In genomic region chr12:49961111-49961922, GRCh38 we compare ENCODE assay signal across 10 cellular contexts. TPM values are rescaled to one million over a fixed set of nuclear protein-coding genes. Genes with fewer than 3 reads are reported as not detected.
DNase-seq lines count a peak whose midpoint lies in the region; ATAC-seq and TF ChIP-seq lines count a peak whose summit lies in the region.
"Had no signal": no experiment of that assay in that cellular context is flagged by ENCODE, and none has a peak within 500 bp of the region (broad histone marks: within the 10 kb centered on the region; RNA-seq: fewer than 3 reads in every experiment).

Gene AQP5, plus strand, starts transcription at chr12:49961872. Its CDS starts 146 bp downstream, at chr12:49962018.

- no peaks in the 10 kb centered on the region for H4K20me1 ChIP-seq in HCT116 (ENCODE audit: insufficient read depth)

- no peak within 1 kb of the TSS for H3K27ac Mint-ChIP-seq in effector memory CD8-positive, alpha-beta T cell
- no peak within 1 kb of the TSS for H3K27ac Mint-ChIP-seq in naive thymus-derived CD4-positive, alpha-beta T cell
- H3K27ac Mint-ChIP-seq in activated CD4-positive, alpha-beta memory T cell treated with anti-CD3 and anti-CD28 coated beads for 36 hours: no peak within 1 kb of the TSS

- peaks cover 85 to 92% of the 10 kb centered on the region in 2 donors for H3K27me3 Mint-ChIP-seq in effector memory CD8-positive, alpha-beta T cell
- H3K27me3 Mint-ChIP-seq in naive thymus-derived CD4-positive, alpha-beta T cell: peaks cover 73 to 82% (median 77%) of the 10 kb centered on the region in 5 donors
- peaks cover 64% of the 10 kb centered on the region for H3K27me3 Mint-ChIP-seq in activated CD4-positive, alpha-beta memory T cell treated with anti-CD3 and anti-CD28 coated beads for 36 hours

- H3K27me3 ChIP-seq in A673 (replicated peaks; ENCODE audit: insufficient read depth, low read depth, low read length, poor library complexity): peaks cover 44% of the 10 kb centered on the region
- no peaks in the 10 kb centered on the region for H3K27me3 ChIP-seq in HCT116 (ENCODE audit: insufficient read depth, low read length)
- peaks cover 0 to 7% of the 10 kb centered on the region in 2 donors for H3K27me3 ChIP-seq in naive thymus-derived CD4-positive, alpha-beta T cell (ENCODE audit: control insufficient read depth in 2 of 2, insufficient read depth in 2 of 2, low read length in 2 of 2)

- POLR2A ChIA-PET in A673 (lab: Charles Lee; ENCODE audit: low non-redundant PET): no interaction called here
- POLR2A ChIA-PET in HCT116 (lab: Charles Lee): no interaction called here
- POLR2A ChIA-PET in naive thymus-derived CD4-positive, alpha-beta T cell (lab: Charles Lee): no interaction called here
- POLR2A ChIA-PET in activated CD4-positive, alpha-beta memory T cell treated with anti-CD3 and anti-CD28 coated beads for 36 hours (lab: Charles Lee): no interaction called here

- H3K4me2 ChIP-seq in HCT116 (ENCODE audit: low read length): peak within 1 kb of the TSS; percentile 53

- H3K9me2 ChIP-seq in HCT116 (ENCODE audit: insufficient read depth): no peaks in the 10 kb centered on the region

- H3K36me3 ChIP-seq in A673 (ENCODE audit: insufficient read depth, low read length, poor library complexity, severe bottlenecking): no peaks in the 10 kb centered on the region
- no peaks in the 10 kb centered on the region for H3K36me3 ChIP-seq in HCT116 (ENCODE audit: control insufficient read depth in 1 of 2, insufficient read depth in 2 of 2, low read length in 2 of 2)
- no peaks in the 10 kb centered on the region for H3K36me3 ChIP-seq in naive thymus-derived CD4-positive, alpha-beta T cell (ENCODE audit: control insufficient read depth in 2 of 3, insufficient read depth in 3 of 3, low read length in 3 of 3)

- peak within 1 kb of the TSS; percentile 22 to 46 for H3K4me3 Mint-ChIP-seq in effector memory CD8-positive, alpha-beta T cell
- peak within 1 kb of the TSS in 9 of 10 donors; percentile 21 to 85 (median 50) for H3K4me3 Mint-ChIP-seq in naive thymus-derived CD4-positive, alpha-beta T cell
- no peak within 1 kb of the TSS for H3K4me3 Mint-ChIP-seq in activated CD4-positive, alpha-beta memory T cell treated with anti-CD3 and anti-CD28 coated beads for 36 hours

- RAD21 ChIA-PET in HCT116 (lab: Charles Lee; ENCODE audit: low non-redundant PET in 1 of 2, low total read pairs in 2 of 2, uncharacterized antibody in 2 of 2, unreplicated experiment in 2 of 2): no interaction called here

- no peak for TF ChIP-seq RAD21 in HCT116 (IDR thresholded peaks at IDR 0.05; ENCODE audit: low read depth)

- H3K9me3 ChIP-seq in A673 (ENCODE audit: low read depth, low read length, poor library complexity, severe bottlenecking): no peaks in the 10 kb centered on the region
- no peaks in the 10 kb centered on the region for H3K9me3 ChIP-seq in HCT116 (ENCODE audit: control insufficient read depth in 1 of 2, insufficient read depth in 1 of 2, low read depth in 1 of 2, low read length in 2 of 2)
- no peaks in the 10 kb centered on the region for H3K9me3 ChIP-seq in naive thymus-derived CD4-positive, alpha-beta T cell (ENCODE audit: control insufficient read depth in 2 of 3, low read length in 3 of 3)

- ATAC-seq in HCT116 (no peak), GM18505 (IDR thresholded peaks at IDR 0.05; ENCODE audit: unreplicated experiment) (no peak), GM18868 (IDR thresholded peaks at IDR 0.05; ENCODE audit: unreplicated experiment) (no peak)
- no peak for ATAC-seq in effector memory CD8-positive, alpha-beta T cell (replicated peaks)
- ATAC-seq in naive thymus-derived CD4-positive, alpha-beta T cell: peak; percentile 16

- CTCF ChIA-PET in A673 (lab: Charles Lee) (interaction anchor here (0.6 kb wide), 1 partner anchor 149 kb away, joined by 3 read pairs; no protein-coding TSS in a partner anchor), HCT116 (lab: Charles Lee) (no interaction called here)
- CTCF ChIA-PET in naive thymus-derived CD4-positive, alpha-beta T cell (lab: Charles Lee): no interaction called here
- CTCF ChIA-PET in activated CD4-positive, alpha-beta memory T cell treated with anti-CD3 and anti-CD28 coated beads for 36 hours (lab: Charles Lee): interaction anchor here (0.9 to 1.4 kb wide), 2 partner anchors 60 to 184 kb away, joined by 3 read pairs; no protein-coding TSS in a partner anchor

- no peak for TF ChIP-seq POLR2A in HCT116 (IDR thresholded peaks at IDR 0.05; ENCODE audit: borderline replicate concordance, extremely low read depth, insufficient read depth, insufficient read length)
- no peak for TF ChIP-seq POLR2A in GM18505 (IDR thresholded peaks at IDR 0.05; ENCODE audit: borderline replicate concordance, extremely low read depth, insufficient read depth, insufficient read length)

- BruUV-seq in A673 (replicated peaks; lab: Mats Ljungman, UMichigan) (no TSS peak), HCT116 (replicated peaks; lab: Mats Ljungman, UMichigan) (no TSS peak)

- H3K27ac ChIP-seq in A673 (ENCODE audit: low read depth, low read length, poor library complexity, severe bottlenecking) (no peak within 1 kb of the TSS), HCT116 (ENCODE audit: low read depth, low read length) (no peak within 1 kb of the TSS; the same call in 1 of the 2 replicates)
- no peak within 1 kb of the TSS for H3K27ac ChIP-seq in naive thymus-derived CD4-positive, alpha-beta T cell (ENCODE audit: low read depth, low read length)

- no peak within 1 kb of the TSS for H2AFZ ChIP-seq in HCT116 (ENCODE audit: low read depth, low read length, poor library complexity, severe bottlenecking)

- no peaks in the 10 kb centered on the region for H3K36me3 Mint-ChIP-seq in effector memory CD8-positive, alpha-beta T cell (ENCODE audit: insufficient read depth)
- peaks cover 0 to 6% (median 3%) of the 10 kb centered on the region in 5 donors for H3K36me3 Mint-ChIP-seq in naive thymus-derived CD4-positive, alpha-beta T cell
- H3K36me3 Mint-ChIP-seq in activated CD4-positive, alpha-beta memory T cell treated with anti-CD3 and anti-CD28 coated beads for 36 hours: no peaks in the 10 kb centered on the region

- TF ChIP-seq CTCF in A673 (conservative IDR thresholded peaks at IDR 0.05; ENCODE audit: low read depth, low read length) (no peak), HCT116 (IDR thresholded peaks at IDR 0.05 in 2 of 3, conservative IDR thresholded peaks at IDR 0.05 in 1 of 3; ENCODE audit: borderline replicate concordance in 1 of 3, insufficient read depth in 1 of 3, low read depth in 2 of 3, low read length in 2 of 3) (no peak)

- no peaks in the 10 kb centered on the region for H3K9me3 Mint-ChIP-seq in effector memory CD8-positive, alpha-beta T cell
- H3K9me3 Mint-ChIP-seq in naive thymus-derived CD4-positive, alpha-beta T cell: peaks cover 0 to 7% (median 0%) of the 10 kb centered on the region in 11 donors
- H3K9me3 Mint-ChIP-seq in activated CD4-positive, alpha-beta memory T cell treated with anti-CD3 and anti-CD28 coated beads for 36 hours: no peaks in the 10 kb centered on the region

- H3K79me2 ChIP-seq in HCT116 (ENCODE audit: insufficient read depth, low read length): no peaks in the 10 kb centered on the region

- DNase-seq in A673 (ENCODE audit: low spot score): no peak
- no peak for DNase-seq in HCT116 (ENCODE audit: low read depth, low spot score)
- DNase-seq in effector memory CD8-positive, alpha-beta T cell: no peak
- no peak for DNase-seq in naive thymus-derived CD4-positive, alpha-beta T cell
- no peak for DNase-seq in activated CD4-positive, alpha-beta memory T cell treated with anti-CD3 and anti-CD28 coated beads for 36 hours
- DNase-seq in NCI-H1105 treated with DMSO at 0.1 percent for 48 hours (lab: John Stamatoyannopoulos, UW): no peak
- DNase-seq: activated CD4-positive, CD25-positive, alpha-beta regulatory T cell; stimulated activated CD4-positive, alpha-beta T cell treated with anti-CD3 and anti-CD28 coated beads, Interleukin-1b, Interleukin-23, amount 100 ng/mL, for 48 hours had no signal

- no peak within 1 kb of the TSS for H3K9ac ChIP-seq in HCT116 (ENCODE audit: low read length)

- H3K4me1 ChIP-seq in A673 (ENCODE audit: insufficient read depth, low read length, poor library complexity, severe bottlenecking) (no peaks in the 10 kb centered on the region), HCT116 (ENCODE audit: control insufficient read depth in 1 of 2, insufficient read depth in 2 of 2, low read length in 2 of 2) (peaks cover 30 to 36% of the 10 kb centered on the region in 2 experiments)
- no peaks in the 10 kb centered on the region for H3K4me1 ChIP-seq in naive thymus-derived CD4-positive, alpha-beta T cell (ENCODE audit: control insufficient read depth in 2 of 2, insufficient read depth in 2 of 2, low read length in 2 of 2)

- H3K4me3 ChIP-seq in A673 (ENCODE audit: low read depth, low read length, poor library complexity, severe bottlenecking) (peak within 1 kb of the TSS; percentile 15), HCT116 (replicated peaks in 1 of 2; ENCODE audit: low read depth in 1 of 2, low read length in 2 of 2) (peak within 1 kb of the TSS in 1 of 2 experiments; percentile 3; a peak in 1 of 4 replicates)
- no peak within 1 kb of the TSS for H3K4me3 ChIP-seq in naive thymus-derived CD4-positive, alpha-beta T cell (ENCODE audit: low read length)

- peaks cover 3 to 5% of the 10 kb centered on the region in 2 donors for H3K4me1 Mint-ChIP-seq in effector memory CD8-positive, alpha-beta T cell (ENCODE audit: low read depth in 2 of 2)
- peaks cover 5 to 9% (median 8%) of the 10 kb centered on the region in 7 donors for H3K4me1 Mint-ChIP-seq in naive thymus-derived CD4-positive, alpha-beta T cell
- peaks cover 8% of the 10 kb centered on the region for H3K4me1 Mint-ChIP-seq in activated CD4-positive, alpha-beta memory T cell treated with anti-CD3 and anti-CD28 coated beads for 36 hours (ENCODE audit: low read depth)

- intact Hi-C loops in A673 (cut with micrococcal nuclease; ENCODE audit: unreplicated experiment) (no loop called here), HCT116 (cut with micrococcal nuclease) (loop anchor here (10.0 kb wide), 1 partner anchor 187 kb away; no protein-coding TSS in a partner anchor)
- intact Hi-C loops in naive thymus-derived CD4-positive, alpha-beta T cell (cut with micrococcal nuclease): no loop called here
- intact Hi-C loops in activated CD4-positive, alpha-beta memory T cell treated with anti-CD3 and anti-CD28 coated beads for 36 hours (cut with micrococcal nuclease): loop anchor here (1.0 kb wide), 1 partner anchor 11 kb away; the partner anchor contains the start of gene AQP2

TF ChIP-seq in HCT116, 20 proteins besides CTCF, POLR2A, EP300 and RAD21 (continues in another document):
- TF ChIP-seq POLR2AphosphoS5 (IDR thresholded peaks at IDR 0.05; ENCODE audit: low read depth, low read length): no peak
- TF ChIP-seq ZNF274 (IDR thresholded peaks at IDR 0.05; ENCODE audit: low read depth, low read length): no peak

RNA-seq across cellular contexts. Expression of gene AQP5, which starts in this region (rescaled TPM):
- not detected in 2 replicates for total RNA-seq in A673 (2021)
- not detected for total RNA-seq in HCT116 (2021; ENCODE audit: unreplicated experiment)
- polyA plus RNA-seq in HCT116 (2012): 0.05 TPM in 1 of 2 replicates, not detected in the other
- not detected for total RNA-seq in naive thymus-derived CD4-positive, alpha-beta T cell
- polyA plus RNA-seq in naive thymus-derived CD4-positive, alpha-beta T cell: not detected
- total RNA-seq in activated CD4-positive, alpha-beta memory T cell treated with anti-CD3 and anti-CD28 coated beads for 36 hours: not detected

Comparison
In these comparisons a context has a peak if more than half of its experiments do, and no peak if none do; other contexts are left out.
1. Peak in ATAC-seq in naive thymus-derived CD4-positive, alpha-beta T cell; RNA of the gene not detected or under 1 TPM.
2. CTCF ChIA-PET loops: an anchor here in A673 (0.6 kb wide) and activated CD4-positive, alpha-beta memory T cell treated with anti-CD3 and anti-CD28 coated beads for 36 hours (0.9 to 1.4 kb wide); none called in HCT116 and naive thymus-derived CD4-positive, alpha-beta T cell.
3. intact Hi-C loops: an anchor here in HCT116 (10.0 kb wide) and activated CD4-positive, alpha-beta memory T cell treated with anti-CD3 and anti-CD28 coated beads for 36 hours (1.0 kb wide); none called in A673 and naive thymus-derived CD4-positive, alpha-beta T cell.